20 cellular contexts compared by ENCODE assay signal in genomic region chr17:74180336-74180735, GRCh38. TPM values are rescaled to one million over a fixed set of nuclear protein-coding genes. Genes with fewer than 3 reads are reported as not detected.
DNase-seq lines count a peak whose midpoint lies in the region; ATAC-seq and TF ChIP-seq lines count a peak whose summit lies in the region.
"Had no signal": no experiment of that assay in that cellular context is flagged by ENCODE, and none has a peak within 500 bp of the region (broad histone marks: within the 10 kb centered on the region; RNA-seq: fewer than 3 reads in every experiment).

No MANE protein-coding gene starts in this region.

- no peaks in the 10 kb centered on the region for H3K36me3 Mint-ChIP-seq in H9 (ENCODE audit: insufficient read depth in 1 of 3, low read depth in 3 of 3)
- no peaks in the 10 kb centered on the region for H3K36me3 Mint-ChIP-seq in chondrocyte (ENCODE audit: low read depth)
- H3K36me3 Mint-ChIP-seq in activated CD8-positive, alpha-beta T cell treated with anti-CD3 and anti-CD28 coated beads, Interleukin-2, amount 10 ng/mL, durations not matched to agents 7 days and 5 days (ENCODE audit: low read depth) = no peaks in the 10 kb centered on the region
- H3K36me3 Mint-ChIP-seq: CD4-positive, CD25-positive, alpha-beta regulatory T cell; IgD-negative memory B cell; T-cell had no signal

- TF ChIP-seq CTCF in H9 (conservative IDR thresholded peaks at IDR 0.05) (no peak), chondrocyte (IDR thresholded peaks at IDR 0.05) (no peak), lower lobe of right lung (IDR thresholded peaks at IDR 0.05) (no peak), spleen (IDR thresholded peaks at IDR 0.05 in 8 of 11, conservative IDR thresholded peaks at IDR 0.05 in 3 of 11) (no peak), vagina (IDR thresholded peaks at IDR 0.05) (no peak)

- no peak overlapping the region for H3K4me2 ChIP-seq in H9 (ENCODE audit: insufficient read depth, insufficient read length, low read length)

- no peak overlapping the region for H3K18ac ChIP-seq in H9 (ENCODE audit: insufficient read length, low read depth, low read length)

- no peaks in the 10 kb centered on the region for H3K9me3 ChIP-seq in H9 (ENCODE audit: control insufficient read depth, low read depth, low read length)
- no peaks in the 10 kb centered on the region for H3K9me3 ChIP-seq in lower lobe of right lung
- no peaks in the 10 kb centered on the region for H3K9me3 ChIP-seq in spleen
- no peaks in the 10 kb centered on the region for H3K9me3 ChIP-seq in vagina
- H3K9me3 ChIP-seq: BE2C had no signal

- H3K27me3 Mint-ChIP-seq in H9 (ENCODE audit: low read depth) (peaks cover 11% of the 10 kb centered on the region), chondrocyte (ENCODE audit: low read depth) (peaks cover 46% of the 10 kb centered on the region)
- peaks cover 11% of the 10 kb centered on the region for H3K27me3 Mint-ChIP-seq in activated CD8-positive, alpha-beta T cell treated with anti-CD3 and anti-CD28 coated beads, Interleukin-2, amount 10 ng/mL, durations not matched to agents 7 days and 5 days (ENCODE audit: low read depth)

- H3K4me1 ChIP-seq in H9 (ENCODE audit: insufficient read depth, low read length) (no peaks in the 10 kb centered on the region; the same call in 1 of the 2 replicates), lower lobe of right lung (no peaks in the 10 kb centered on the region), spleen (no peaks in the 10 kb centered on the region), vagina (no peaks in the 10 kb centered on the region)
- H3K4me1 ChIP-seq: BE2C had no signal

- TF ChIP-seq POLR2A in spleen (IDR thresholded peaks at IDR 0.05) (no peak), vagina (IDR thresholded peaks at IDR 0.05) (no peak)

- H3K4me3 Mint-ChIP-seq in H9 (no peak overlapping the region), chondrocyte (ENCODE audit: unreplicated experiment) (no peak overlapping the region)
- H3K4me3 Mint-ChIP-seq in activated CD8-positive, alpha-beta T cell treated with anti-CD3 and anti-CD28 coated beads, Interleukin-2, amount 10 ng/mL, durations not matched to agents 7 days and 5 days = no peak overlapping the region
- H3K4me3 Mint-ChIP-seq: CD4-positive, CD25-positive, alpha-beta regulatory T cell; IgD-negative memory B cell; T-cell had no signal

- H3K23ac ChIP-seq in H9 (ENCODE audit: insufficient read length, low read depth, low read length) = no peak overlapping the region

- no CpG with 5 or more reads among the region's 8 CpGs for WGBS in H9 (ENCODE audit: extremely low coverage, insufficient read length, low lambda C conversion rate)
- 62 to 74% (median 67%) methylated on average over 7 to 8 of the region's 8 CpGs for WGBS in spleen, 5 donors

- no peak overlapping the region for H2BK120ac ChIP-seq in H9 (ENCODE audit: low read depth, low read length, poor library complexity, severe bottlenecking)

- H2BK15ac ChIP-seq in H9 (ENCODE audit: low read depth, low read length) = no peak overlapping the region

- no peak overlapping the region for H3K4me3 ChIP-seq in lower lobe of right lung
- H3K4me3 ChIP-seq in spleen = no peak overlapping the region
- no peak overlapping the region for H3K4me3 ChIP-seq in vagina
- H3K4me3 ChIP-seq: GM12878 had no signal

- H3K4me1 Mint-ChIP-seq in H9 (peaks cover 8 to 36% of the 10 kb centered on the region in 2 experiments), chondrocyte (ENCODE audit: low read depth) (no peaks in the 10 kb centered on the region)
- no peaks in the 10 kb centered on the region for H3K4me1 Mint-ChIP-seq in activated CD8-positive, alpha-beta T cell treated with anti-CD3 and anti-CD28 coated beads, Interleukin-2, amount 10 ng/mL, durations not matched to agents 7 days and 5 days (ENCODE audit: low read depth)
- H3K4me1 Mint-ChIP-seq: IgD-negative memory B cell, T-cell had no signal

- peak; percentile 50 for DNase-seq in H9
- DNase-seq in chondrocyte (ENCODE audit: low spot score) = peak; percentile 59
- peak; percentile 10 for DNase-seq in lower lobe of right lung
- peak; percentile 56 for DNase-seq in spleen
- DNase-seq in COLO668 (lab: John Stamatoyannopoulos, UW; ENCODE audit: unreplicated experiment) = no peak
- DNase-seq in vagina (ENCODE audit: extremely low spot score in 2 of 2) = no peak
- DNase-seq in activated CD8-positive, alpha-beta T cell treated with anti-CD3 and anti-CD28 coated beads, Interleukin-2, amount 10 ng/mL, durations not matched to agents 7 days and 5 days = no peak
- DNase-seq: BE2C; CD4-positive, CD25-positive, alpha-beta regulatory T cell; COR-L47; DMS79; GOT3; NCI-H1694; NCI-H2081; NCI-H2171 treated with DMSO at 0.1 percent for 48 hours; NCI-H69; T-cell had no signal

- CTCF ChIA-PET in activated CD8-positive, alpha-beta T cell treated with anti-CD3 and anti-CD28 coated beads, Interleukin-2, amount 10 ng/mL, durations not matched to agents 7 days and 5 days (lab: Charles Lee) = no interaction called here

- H3K27ac Mint-ChIP-seq in H9 = no peak overlapping the region
- H3K27ac Mint-ChIP-seq in chondrocyte (ENCODE audit: unreplicated experiment) = no peak overlapping the region
- no peak overlapping the region for H3K27ac Mint-ChIP-seq in activated CD8-positive, alpha-beta T cell treated with anti-CD3 and anti-CD28 coated beads, Interleukin-2, amount 10 ng/mL, durations not matched to agents 7 days and 5 days
- H3K27ac Mint-ChIP-seq: IgD-negative memory B cell, T-cell had no signal

- no peaks in the 10 kb centered on the region for H4K20me1 ChIP-seq in H9 (ENCODE audit: control insufficient read depth, insufficient read depth, insufficient read length)

- no peak overlapping the region for H4K91ac ChIP-seq in H9 (ENCODE audit: insufficient read length, low read depth, low read length)

- H4K5ac ChIP-seq in H9 (ENCODE audit: insufficient read length, low read depth, low read length) = no peak overlapping the region

- no peak overlapping the region for H2AK5ac ChIP-seq in H9 (ENCODE audit: insufficient read length, low read length)

- POLR2A ChIA-PET in activated CD8-positive, alpha-beta T cell treated with anti-CD3 and anti-CD28 coated beads, Interleukin-2, amount 10 ng/mL, durations not matched to agents 7 days and 5 days (lab: Charles Lee) = no interaction called here

- intact Hi-C loops in lower lobe of right lung (cut with DNase I) = no loop called here
- intact Hi-C loops in spleen (cut with DNase I; ENCODE audit: low total_unique reads) = no loop called here
- intact Hi-C loops in vagina (cut with DNase I) = no loop called here

- no peak overlapping the region for H3K14ac ChIP-seq in H9 (ENCODE audit: insufficient read depth, low read length)

- H3T11ph ChIP-seq in H9 (ENCODE audit: low read length) = no peak overlapping the region

- H4K8ac ChIP-seq in H9 (replicated peaks; ENCODE audit: insufficient read length, low read depth, low read length) = no peak overlapping the region

- no peak for ATAC-seq in lower lobe of right lung
- ATAC-seq in activated CD8-positive, alpha-beta T cell treated with anti-CD3 and anti-CD28 coated beads, Interleukin-2, amount 10 ng/mL, durations not matched to agents 7 days and 5 days = no peak
- ATAC-seq: GM12878, SK-N-SH treated with all-trans-retinoic acid at 6 μM for 48 hours, T-cell had no signal

- no peak overlapping the region for H3K4ac ChIP-seq in H9 (ENCODE audit: low read depth, low read length)

- H3K27me3 ChIP-seq in H9 (ENCODE audit: insufficient read depth, low read length) (no peaks in the 10 kb centered on the region), lower lobe of right lung (ENCODE audit: low read depth) (peaks cover 32% of the 10 kb centered on the region), spleen (replicated peaks in 1 of 7) (peaks cover 0 to 68% (median 4%) of the 10 kb centered on the region in 7 donors), vagina (no peaks in the 10 kb centered on the region)
- H3K27me3 ChIP-seq: BE2C had no signal

- H3K9ac ChIP-seq in H9 (ENCODE audit: extremely low read depth, insufficient read length, low read length) = no peak overlapping the region

- H3K36me3 ChIP-seq in lower lobe of right lung = no peaks in the 10 kb centered on the region
- H3K36me3 ChIP-seq in spleen = no peaks in the 10 kb centered on the region
- H3K36me3 ChIP-seq in vagina = no peaks in the 10 kb centered on the region
- H3K36me3 ChIP-seq: BE2C had no signal

- no peaks in the 10 kb centered on the region for H3K79me1 ChIP-seq in H9 (ENCODE audit: insufficient read depth, low read depth, low read length, poor library complexity, severe bottlenecking)

- no peaks in the 10 kb centered on the region for H3K79me2 ChIP-seq in H9 (ENCODE audit: insufficient read depth, low read length)

- no peaks in the 10 kb centered on the region; a peak in 3 of 5 replicates for H3K9me3 Mint-ChIP-seq in H9
- no peaks in the 10 kb centered on the region for H3K9me3 Mint-ChIP-seq in chondrocyte (ENCODE audit: low read depth)
- no peaks in the 10 kb centered on the region for H3K9me3 Mint-ChIP-seq in activated CD8-positive, alpha-beta T cell treated with anti-CD3 and anti-CD28 coated beads, Interleukin-2, amount 10 ng/mL, durations not matched to agents 7 days and 5 days (ENCODE audit: insufficient read depth)
- H3K9me3 Mint-ChIP-seq: IgD-negative memory B cell, T-cell had no signal

- no peak overlapping the region for H2BK12ac ChIP-seq in H9 (ENCODE audit: insufficient read length, low read depth, low read length)

- no peaks in the 10 kb centered on the region for H3K23me2 ChIP-seq in H9 (ENCODE audit: insufficient read length, low read depth, low read length, poor library complexity, severe bottlenecking)

- H2AFZ ChIP-seq in H9 (ENCODE audit: low read length) = no peak overlapping the region

- no peak overlapping the region for H3K27ac ChIP-seq in H9 (ENCODE audit: insufficient read length, low read depth, low read length)
- no peak overlapping the region for H3K27ac ChIP-seq in lower lobe of right lung
- H3K27ac ChIP-seq in spleen = no peak overlapping the region
- no peak overlapping the region for H3K27ac ChIP-seq in vagina

- H2BK5ac ChIP-seq in H9 (ENCODE audit: insufficient read length, low read length) = no peak overlapping the region

- H3K56ac ChIP-seq in H9 (ENCODE audit: insufficient read length, low read depth, low read length) = no peak overlapping the region

- H2BK20ac ChIP-seq in H9 (ENCODE audit: low read depth, low read length, poor library complexity, severe bottlenecking) = no peak overlapping the region

RNA-seq across cellular contexts. Expression of gene RPL38, which starts 23.1 kb away (rescaled TPM):
- 1,354 and 1,358 TPM in 2 replicates for total RNA-seq in H9 (2021)
- total RNA-seq in chondrocyte = 539 to 625 TPM (median 549 TPM) in 3 replicates
- total RNA-seq in lower lobe of right lung = 701 TPM
- total RNA-seq in spleen = 1,000 to 10,000 TPM in 1 of 7 donors, 100 to 1,000 TPM in 6; 311 to 1,013 (median 730) TPM
- polyA plus RNA-seq in spleen = 1,000 to 10,000 TPM; 2,252 to 3,463 (median 3,460) TPM
- total RNA-seq in vagina = 571 TPM
- 1,000 to 10,000 TPM in 1 of 2 experiments, 100 to 1,000 TPM in 1; 959 to 1,020 TPM for total RNA-seq in activated CD8-positive, alpha-beta T cell treated with anti-CD3 and anti-CD28 coated beads, Interleukin-2, amount 10 ng/mL, durations not matched to agents 7 days and 5 days

RNA-seq across cellular contexts. Expression of gene TTYH2, which starts 33.0 kb away (rescaled TPM):
- 1.6 and 3.2 TPM in 2 replicates for total RNA-seq in H9 (2021)
- total RNA-seq in chondrocyte = 1.6 to 2.1 TPM (median 1.9 TPM) in 3 replicates
- total RNA-seq in lower lobe of right lung = 7.7 TPM
- total RNA-seq in spleen = 10 to 100 TPM; 15.0 to 22.7 (median 21.0) TPM
- polyA plus RNA-seq in spleen = 1 to 10 TPM; 2.7 to 5.5 (median 4.0) TPM
- total RNA-seq in vagina = 3.4 TPM
- 1 to 10 TPM; 4.7 to 6.3 TPM for total RNA-seq in activated CD8-positive, alpha-beta T cell treated with anti-CD3 and anti-CD28 coated beads, Interleukin-2, amount 10 ng/mL, durations not matched to agents 7 days and 5 days

Comparison
In these comparisons a context has a peak if more than half of its experiments do, and no peak if none do; other contexts are left out.
1. DNase-seq: peak in H9 (single experiment), chondrocyte (single experiment), lower lobe of right lung (single experiment) and spleen (single experiment); none in COLO668 (single experiment), vagina (0 of 2) and activated CD8-positive, alpha-beta T cell treated with anti-CD3 and anti-CD28 coated beads, Interleukin-2, amount 10 ng/mL, durations not matched to agents 7 days and 5 days (single experiment).